ENCODE assay signal across 11 cellular contexts in genomic region chr2:151106805-151107490, GRCh38.
"Had no signal": no experiment of that assay in that cellular context is flagged by ENCODE, and none has a peak within 500 bp of the region (broad histone marks: within the 10 kb centered on the region; RNA-seq: fewer than 3 reads in every experiment).

No MANE protein-coding gene starts in this region.

- DNase-seq: activated CD4-positive, alpha-beta T cell treated with anti-CD3 and anti-CD28 coated beads, Interleukin-2, amount 10 ng/mL, durations not matched to agents 7 days and 5 days; activated CD8-positive, alpha-beta memory T cell treated with anti-CD3 and anti-CD28 coated beads for 24 hours; activated naive CD4-positive, alpha-beta T cell treated with anti-CD3 and anti-CD28 coated beads, Interleukin-2, amount 50 U/mL, for 16 hours; adrenal gland; body of pancreas; effector memory CD4-positive, alpha-beta T cell; head of caudate nucleus; left lung; nephron progenitor cell; stimulated activated CD4-positive, alpha-beta T cell treated with anti-CD3 and anti-CD28 coated beads, Interleukin-2, amount 100 ng/mL, for 24 hours; stimulated activated naive CD4-positive, alpha-beta T cell treated with Interleukin-2 at 50 U/mL for 16 hours had no signal

- H3K4me3 ChIP-seq: adrenal gland, body of pancreas, left lung had no signal
